1 cellular context compared by ENCODE assay signal in genomic region chr2:45312275-45312674, GRCh38.
A peak's percentile ranks its signal among the peaks of the same experiment; 100 is the strongest.
TF ChIP-seq lines count a peak whose summit lies in the region.

No MANE protein-coding gene starts in this region.

TF ChIP-seq in HepG2, 621 proteins besides CTCF, POLR2A, EP300 and RAD21 (continued from another document and continues in another):
- TF ChIP-seq ZNF512 (CRISPR knock-in tag; IDR thresholded peaks at IDR 0.05) (no peak), HMG20A (CRISPR knock-in tag; IDR thresholded peaks at IDR 0.05; ENCODE audit: borderline replicate concordance) (no peak), RFX3 (CRISPR knock-in tag; IDR thresholded peaks at IDR 0.05) (no peak), NFAT5 (CRISPR knock-in tag; IDR thresholded peaks at IDR 0.05) (no peak), ZNF644 (CRISPR knock-in tag; IDR thresholded peaks at IDR 0.05; ENCODE audit: low read depth) (peak; percentile 90), ATRX (CRISPR knock-in tag; IDR thresholded peaks at IDR 0.05; ENCODE audit: borderline replicate concordance) (no peak), ZNF256 (CRISPR knock-in tag; conservative IDR thresholded peaks at IDR 0.05) (no peak), GATAD2A (CRISPR knock-in tag; IDR thresholded peaks at IDR 0.05) (0 out of 2 replicates have a peak, but pooled peaks have one; percentile 26), MTA3 (CRISPR knock-in tag; IDR thresholded peaks at IDR 0.05) (no peak), KMT2A (CRISPR knock-in tag; IDR thresholded peaks at IDR 0.05) (no peak), ARNTL (CRISPR knock-in tag; IDR thresholded peaks at IDR 0.05) (no peak), PCBP2 (optimal IDR thresholded peaks at IDR 0.05; ENCODE audit: low read depth, low read length, poor library complexity, severe bottlenecking) (no peak), ZSCAN9 (CRISPR knock-in tag; IDR thresholded peaks at IDR 0.05; ENCODE audit: borderline replicate concordance) (no peak), ARID4A (CRISPR knock-in tag; IDR thresholded peaks at IDR 0.05; ENCODE audit: borderline replicate concordance) (no peak), PTBP1 (IDR thresholded peaks at IDR 0.05; ENCODE audit: low read depth, low read length, poor library complexity, severe bottlenecking) (no peak), SMAD1 (CRISPR knock-in tag; IDR thresholded peaks at IDR 0.05; ENCODE audit: borderline replicate concordance, low read depth) (no peak), FOXP4 (CRISPR knock-in tag; IDR thresholded peaks at IDR 0.05) (no peak), IKZF5 (CRISPR knock-in tag; IDR thresholded peaks at IDR 0.05) (0 out of 2 replicates have a peak, but pooled peaks have one; percentile 39), MTA1 (CRISPR knock-in tag; IDR thresholded peaks at IDR 0.05; ENCODE audit: borderline replicate concordance) (no peak), STAT6 (CRISPR knock-in tag; IDR thresholded peaks at IDR 0.05; ENCODE audit: borderline replicate concordance) (no peak), XBP1 (CRISPR knock-in tag; IDR thresholded peaks at IDR 0.05) (no peak), FOSL2 (CRISPR knock-in tag; IDR thresholded peaks at IDR 0.05) (peak; percentile 37; the same call in 1 of the 2 replicates), ZNF34 (CRISPR knock-in tag; IDR thresholded peaks at IDR 0.05; ENCODE audit: borderline replicate concordance) (no peak), ZFP36L1 (CRISPR knock-in tag; IDR thresholded peaks at IDR 0.05) (no peak), KLF9 (CRISPR knock-in tag; IDR thresholded peaks at IDR 0.05; ENCODE audit: low read depth) (no peak), ELF1 (CRISPR knock-in tag; IDR thresholded peaks at IDR 0.05) (no peak), CERS6 (CRISPR knock-in tag; IDR thresholded peaks at IDR 0.05) (no peak), ZBTB38 (CRISPR knock-in tag; IDR thresholded peaks at IDR 0.05) (no peak), ZNF431 (CRISPR knock-in tag; IDR thresholded peaks at IDR 0.05; ENCODE audit: borderline replicate concordance, low read depth) (no peak), ADNP (CRISPR knock-in tag; IDR thresholded peaks at IDR 0.05) (no peak), ZNF451 (CRISPR knock-in tag; IDR thresholded peaks at IDR 0.05) (no peak), KMT2B (CRISPR knock-in tag; IDR thresholded peaks at IDR 0.05) (no peak), NFE2 (CRISPR knock-in tag; IDR thresholded peaks at IDR 0.05) (peak; percentile 55; the same call in 1 of the 2 replicates), ZNF788 (CRISPR knock-in tag; IDR thresholded peaks at IDR 0.05; ENCODE audit: borderline replicate concordance) (no peak), PHF8 (CRISPR knock-in tag; IDR thresholded peaks at IDR 0.05) (no peak), ZNF841 (CRISPR knock-in tag; IDR thresholded peaks at IDR 0.05; ENCODE audit: borderline replicate concordance) (no peak), DRAP1 (CRISPR knock-in tag; IDR thresholded peaks at IDR 0.05) (0 out of 2 replicates have a peak, but pooled peaks have one; percentile 15), ARNT2 (CRISPR knock-in tag; IDR thresholded peaks at IDR 0.05; ENCODE audit: low read depth) (no peak), HCFC1 (IDR thresholded peaks at IDR 0.05; ENCODE audit: low read depth, low read length) (no peak), ATM (IDR thresholded peaks at IDR 0.05; ENCODE audit: borderline replicate concordance) (no peak), KLF12 (CRISPR knock-in tag; IDR thresholded peaks at IDR 0.05; ENCODE audit: borderline replicate concordance) (no peak), ZSCAN5A (CRISPR knock-in tag; IDR thresholded peaks at IDR 0.05; ENCODE audit: borderline replicate concordance) (no peak)
